ENCODE assay signal across 1 cellular context in the genomic region with DNA sequence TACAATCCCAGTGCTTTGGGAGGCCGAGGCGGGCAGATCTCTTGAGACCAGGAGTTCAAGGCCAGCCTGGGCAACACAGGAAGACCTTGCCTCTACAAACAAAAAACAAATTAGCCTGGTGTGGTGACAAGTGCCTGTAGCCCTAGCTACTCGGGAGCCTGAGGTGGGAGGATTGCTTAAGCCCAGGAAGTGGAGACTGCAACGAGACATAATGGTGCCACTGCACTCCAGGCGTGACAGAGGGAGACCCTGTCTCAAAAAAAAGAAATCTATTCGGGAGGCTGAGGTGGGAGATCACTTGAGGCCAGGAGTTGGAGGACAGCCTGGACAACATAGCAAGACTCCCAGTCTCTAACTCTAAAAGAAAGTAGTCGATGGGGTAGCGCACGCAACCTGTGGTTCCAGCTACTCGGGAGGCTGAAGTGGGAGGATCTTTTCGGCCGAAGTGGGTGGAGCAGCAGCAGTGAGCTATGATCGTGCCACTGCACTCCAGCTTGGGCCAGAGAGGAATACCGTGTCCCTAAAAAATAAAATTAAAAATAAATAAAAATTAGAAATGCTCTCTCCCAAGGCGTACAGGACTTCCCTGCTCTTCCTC.
TF ChIP-seq lines count a peak whose summit lies in the region.

No MANE protein-coding gene starts in this region.

TF ChIP-seq in HepG2, 621 proteins besides CTCF, POLR2A, EP300 and RAD21 (continued from another document and continues in another):
- TF ChIP-seq ATF7 (IDR thresholded peaks at IDR 0.05) = no peak
- TF ChIP-seq ATF7 (CRISPR knock-in tag; IDR thresholded peaks at IDR 0.05) = no peak
- TF ChIP-seq ZNF501 (CRISPR knock-in tag; IDR thresholded peaks at IDR 0.05) = no peak
- no peak for TF ChIP-seq RELA (CRISPR knock-in tag; IDR thresholded peaks at IDR 0.05)
- peak; percentile 84 for TF ChIP-seq CEBPG (CRISPR knock-in tag; IDR thresholded peaks at IDR 0.05)
- TF ChIP-seq ZNF205 (CRISPR knock-in tag; IDR thresholded peaks at IDR 0.05) = no peak
- TF ChIP-seq MAF1 (CRISPR knock-in tag; IDR thresholded peaks at IDR 0.05; ENCODE audit: borderline replicate concordance) = no peak
- TF ChIP-seq, protein P1, sequence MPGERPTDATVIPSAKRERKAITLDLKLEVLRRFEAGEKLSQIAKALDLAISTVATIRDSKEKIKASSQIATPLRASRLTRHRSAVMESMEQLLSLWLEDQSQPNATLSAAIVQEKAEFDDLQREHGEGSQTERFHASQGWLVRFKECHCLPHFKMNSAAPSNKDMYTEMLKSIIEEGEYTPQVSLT (CRISPR knock-in tag; IDR thresholded peaks at IDR 0.05; ENCODE audit: borderline replicate concordance, low read depth) = no peak
- TF ChIP-seq, protein P2, sequence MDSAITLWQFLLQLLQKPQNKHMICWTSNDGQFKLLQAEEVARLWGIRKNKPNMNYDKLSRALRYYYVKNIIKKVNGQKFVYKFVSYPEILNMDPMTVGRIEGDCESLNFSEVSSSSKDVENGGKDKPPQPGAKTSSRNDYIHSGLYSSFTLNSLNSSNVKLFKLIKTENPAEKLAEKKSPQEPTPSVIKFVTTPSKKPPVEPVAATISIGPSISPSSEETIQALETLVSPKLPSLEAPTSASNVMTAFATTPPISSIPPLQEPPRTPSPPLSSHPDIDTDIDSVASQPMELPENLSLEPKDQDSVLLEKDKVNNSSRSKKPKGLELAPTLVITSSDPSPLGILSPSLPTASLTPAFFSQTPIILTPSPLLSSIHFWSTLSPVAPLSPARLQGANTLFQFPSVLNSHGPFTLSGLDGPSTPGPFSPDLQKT (CRISPR knock-in tag; IDR thresholded peaks at IDR 0.05; ENCODE audit: borderline replicate concordance) = no peak
- 0 out of 2 replicates have a peak, but pooled peaks have one; percentile 34 for TF ChIP-seq RCOR2 (CRISPR knock-in tag; IDR thresholded peaks at IDR 0.05)
- peak; percentile 83 for TF ChIP-seq ZMYM3 (CRISPR knock-in tag; IDR thresholded peaks at IDR 0.05)
- no peak for TF ChIP-seq DZIP1 (CRISPR knock-in tag; IDR thresholded peaks at IDR 0.05)
- TF ChIP-seq SAP130 (CRISPR knock-in tag; IDR thresholded peaks at IDR 0.05; ENCODE audit: low read depth) = peak; percentile 66
- 0 out of 2 replicates have a peak, but pooled peaks have one; percentile 45 for TF ChIP-seq ARID5B (CRISPR knock-in tag; IDR thresholded peaks at IDR 0.05)
- peak; percentile 53; the same call in 1 of the 2 replicates for TF ChIP-seq GATAD2A (CRISPR knock-in tag; IDR thresholded peaks at IDR 0.05)
- peak; percentile 68; the same call in 1 of the 2 replicates for TF ChIP-seq DPF2 (CRISPR knock-in tag; IDR thresholded peaks at IDR 0.05; ENCODE audit: borderline replicate concordance, low read depth)
- TF ChIP-seq, protein P3, sequence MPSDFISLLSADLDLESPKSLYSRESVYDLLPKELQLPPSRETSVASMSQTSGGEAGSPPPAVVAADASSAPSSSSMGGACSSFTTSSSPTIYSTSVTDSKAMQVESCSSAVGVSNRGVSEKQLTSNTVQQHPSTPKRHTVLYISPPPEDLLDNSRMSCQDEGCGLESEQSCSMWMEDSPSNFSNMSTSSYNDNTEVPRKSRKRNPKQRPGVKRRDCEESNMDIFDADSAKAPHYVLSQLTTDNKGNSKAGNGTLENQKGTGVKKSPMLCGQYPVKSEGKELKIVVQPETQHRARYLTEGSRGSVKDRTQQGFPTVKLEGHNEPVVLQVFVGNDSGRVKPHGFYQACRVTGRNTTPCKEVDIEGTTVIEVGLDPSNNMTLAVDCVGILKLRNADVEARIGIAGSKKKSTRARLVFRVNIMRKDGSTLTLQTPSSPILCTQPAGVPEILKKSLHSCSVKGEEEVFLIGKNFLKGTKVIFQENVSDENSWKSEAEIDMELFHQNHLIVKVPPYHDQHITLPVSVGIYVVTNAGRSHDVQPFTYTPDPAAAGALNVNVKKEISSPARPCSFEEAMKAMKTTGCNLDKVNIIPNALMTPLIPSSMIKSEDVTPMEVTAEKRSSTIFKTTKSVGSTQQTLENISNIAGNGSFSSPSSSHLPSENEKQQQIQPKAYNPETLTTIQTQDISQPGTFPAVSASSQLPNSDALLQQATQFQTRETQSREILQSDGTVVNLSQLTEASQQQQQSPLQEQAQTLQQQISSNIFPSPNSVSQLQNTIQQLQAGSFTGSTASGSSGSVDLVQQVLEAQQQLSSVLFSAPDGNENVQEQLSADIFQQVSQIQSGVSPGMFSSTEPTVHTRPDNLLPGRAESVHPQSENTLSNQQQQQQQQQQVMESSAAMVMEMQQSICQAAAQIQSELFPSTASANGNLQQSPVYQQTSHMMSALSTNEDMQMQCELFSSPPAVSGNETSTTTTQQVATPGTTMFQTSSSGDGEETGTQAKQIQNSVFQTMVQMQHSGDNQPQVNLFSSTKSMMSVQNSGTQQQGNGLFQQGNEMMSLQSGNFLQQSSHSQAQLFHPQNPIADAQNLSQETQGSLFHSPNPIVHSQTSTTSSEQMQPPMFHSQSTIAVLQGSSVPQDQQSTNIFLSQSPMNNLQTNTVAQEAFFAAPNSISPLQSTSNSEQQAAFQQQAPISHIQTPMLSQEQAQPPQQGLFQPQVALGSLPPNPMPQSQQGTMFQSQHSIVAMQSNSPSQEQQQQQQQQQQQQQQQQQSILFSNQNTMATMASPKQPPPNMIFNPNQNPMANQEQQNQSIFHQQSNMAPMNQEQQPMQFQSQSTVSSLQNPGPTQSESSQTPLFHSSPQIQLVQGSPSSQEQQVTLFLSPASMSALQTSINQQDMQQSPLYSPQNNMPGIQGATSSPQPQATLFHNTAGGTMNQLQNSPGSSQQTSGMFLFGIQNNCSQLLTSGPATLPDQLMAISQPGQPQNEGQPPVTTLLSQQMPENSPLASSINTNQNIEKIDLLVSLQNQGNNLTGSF (CRISPR knock-in tag; IDR thresholded peaks at IDR 0.05) = no peak
- TF ChIP-seq TBX2 (CRISPR knock-in tag; IDR thresholded peaks at IDR 0.05; ENCODE audit: borderline replicate concordance) = peak; percentile 42; the same call in 1 of the 2 replicates
- TF ChIP-seq ZBTB7B (CRISPR knock-in tag; IDR thresholded peaks at IDR 0.05) = no peak
- no peak for TF ChIP-seq ZNF710 (CRISPR knock-in tag; IDR thresholded peaks at IDR 0.05; ENCODE audit: borderline replicate concordance)
- no peak for TF ChIP-seq YEATS2 (CRISPR knock-in tag; IDR thresholded peaks at IDR 0.05; ENCODE audit: borderline replicate concordance)
- peak; percentile 55 for TF ChIP-seq MIXL1 (CRISPR knock-in tag; IDR thresholded peaks at IDR 0.05)
- TF ChIP-seq HDAC2 (CRISPR knock-in tag; IDR thresholded peaks at IDR 0.05) = peak; percentile 49; the same call in 1 of the 2 replicates
- TF ChIP-seq, protein P4, sequence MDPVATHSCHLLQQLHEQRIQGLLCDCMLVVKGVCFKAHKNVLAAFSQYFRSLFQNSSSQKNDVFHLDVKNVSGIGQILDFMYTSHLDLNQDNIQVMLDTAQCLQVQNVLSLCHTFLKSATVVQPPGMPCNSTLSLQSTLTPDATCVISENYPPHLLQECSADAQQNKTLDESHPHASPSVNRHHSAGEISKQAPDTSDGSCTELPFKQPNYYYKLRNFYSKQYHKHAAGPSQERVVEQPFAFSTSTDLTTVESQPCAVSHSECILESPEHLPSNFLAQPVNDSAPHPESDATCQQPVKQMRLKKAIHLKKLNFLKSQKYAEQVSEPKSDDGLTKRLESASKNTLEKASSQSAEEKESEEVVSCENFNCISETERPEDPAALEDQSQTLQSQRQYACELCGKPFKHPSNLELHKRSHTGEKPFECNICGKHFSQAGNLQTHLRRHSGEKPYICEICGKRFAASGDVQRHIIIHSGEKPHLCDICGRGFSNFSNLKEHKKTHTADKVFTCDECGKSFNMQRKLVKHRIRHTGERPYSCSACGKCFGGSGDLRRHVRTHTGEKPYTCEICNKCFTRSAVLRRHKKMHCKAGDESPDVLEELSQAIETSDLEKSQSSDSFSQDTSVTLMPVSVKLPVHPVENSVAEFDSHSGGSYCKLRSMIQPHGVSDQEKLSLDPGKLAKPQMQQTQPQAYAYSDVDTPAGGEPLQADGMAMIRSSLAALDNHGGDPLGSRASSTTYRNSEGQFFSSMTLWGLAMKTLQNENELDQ (CRISPR knock-in tag; IDR thresholded peaks at IDR 0.05; ENCODE audit: borderline replicate concordance) = no peak
- no peak; the same call in 1 of the 2 replicates for TF ChIP-seq NR2F6 (IDR thresholded peaks at IDR 0.05)
- TF ChIP-seq NR2F6 (CRISPR knock-in tag; IDR thresholded peaks at IDR 0.05) = peak; percentile 45
- TF ChIP-seq HDAC6 (IDR thresholded peaks at IDR 0.05; ENCODE audit: low read depth, low read length) = no peak
- peak; percentile 10; the same call in 1 of the 2 replicates for TF ChIP-seq ZNF629 (CRISPR knock-in tag; conservative IDR thresholded peaks at IDR 0.05)
- peak; percentile 45; the same call in 1 of the 2 replicates for TF ChIP-seq RARA (CRISPR knock-in tag; IDR thresholded peaks at IDR 0.05)
- TF ChIP-seq CREM (IDR thresholded peaks at IDR 0.05) = peak; percentile 36; the same call in 1 of the 2 replicates
- no peak for TF ChIP-seq CREM (CRISPR knock-in tag; IDR thresholded peaks at IDR 0.05)
- peak; percentile 32; the same call in 1 of the 2 replicates for TF ChIP-seq HMG20A (CRISPR knock-in tag; IDR thresholded peaks at IDR 0.05; ENCODE audit: borderline replicate concordance)
- no peak for TF ChIP-seq ZC3H13 (CRISPR knock-in tag; IDR thresholded peaks at IDR 0.05)
- no peak for TF ChIP-seq ZNF350 (CRISPR knock-in tag; IDR thresholded peaks at IDR 0.05; ENCODE audit: borderline replicate concordance, low read depth)
- TF ChIP-seq ZNF761 (CRISPR knock-in tag; conservative IDR thresholded peaks at IDR 0.05) = no peak
- TF ChIP-seq CHD2 (IDR thresholded peaks at IDR 0.05; ENCODE audit: low read depth, low read length) = no peak
- TF ChIP-seq ZNF441 (CRISPR knock-in tag; IDR thresholded peaks at IDR 0.05; ENCODE audit: borderline replicate concordance) = no peak
- no peak for TF ChIP-seq GABPA (IDR thresholded peaks at IDR 0.05; ENCODE audit: low read depth, low read length)
- TF ChIP-seq GABPA (CRISPR knock-in tag; IDR thresholded peaks at IDR 0.05; ENCODE audit: low read depth) = peak; percentile 32; the same call in 1 of the 2 replicates
- TF ChIP-seq ARID3A (IDR thresholded peaks at IDR 0.05; ENCODE audit: low read depth, low read length) = no peak
